1 cellular context compared by ENCODE assay signal in the genomic region with DNA sequence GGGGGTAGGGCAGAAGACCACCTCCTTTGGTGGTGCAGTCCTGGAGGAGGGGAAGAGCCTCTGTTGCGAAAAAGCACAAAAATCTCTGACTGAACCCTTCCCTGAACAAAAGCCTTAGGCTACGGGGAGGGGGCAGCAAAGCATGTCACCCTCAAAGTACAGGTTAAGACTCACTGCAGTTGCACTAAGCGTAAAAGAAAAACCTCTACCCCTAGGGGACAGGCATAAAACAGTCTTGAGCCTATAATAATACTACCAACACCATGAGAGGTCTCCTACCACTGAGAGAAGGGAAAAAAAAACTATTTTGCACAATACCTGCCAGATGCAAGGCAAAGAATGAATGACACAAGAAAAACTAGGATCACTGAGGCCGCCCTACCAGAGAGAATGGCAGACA.
TF ChIP-seq lines count a peak whose summit lies in the region.

No MANE protein-coding gene starts in this region.

TF ChIP-seq in WTC11, 78 proteins besides CTCF, POLR2A, EP300 and RAD21 (continued from another document):
- TF ChIP-seq, protein P1, sequence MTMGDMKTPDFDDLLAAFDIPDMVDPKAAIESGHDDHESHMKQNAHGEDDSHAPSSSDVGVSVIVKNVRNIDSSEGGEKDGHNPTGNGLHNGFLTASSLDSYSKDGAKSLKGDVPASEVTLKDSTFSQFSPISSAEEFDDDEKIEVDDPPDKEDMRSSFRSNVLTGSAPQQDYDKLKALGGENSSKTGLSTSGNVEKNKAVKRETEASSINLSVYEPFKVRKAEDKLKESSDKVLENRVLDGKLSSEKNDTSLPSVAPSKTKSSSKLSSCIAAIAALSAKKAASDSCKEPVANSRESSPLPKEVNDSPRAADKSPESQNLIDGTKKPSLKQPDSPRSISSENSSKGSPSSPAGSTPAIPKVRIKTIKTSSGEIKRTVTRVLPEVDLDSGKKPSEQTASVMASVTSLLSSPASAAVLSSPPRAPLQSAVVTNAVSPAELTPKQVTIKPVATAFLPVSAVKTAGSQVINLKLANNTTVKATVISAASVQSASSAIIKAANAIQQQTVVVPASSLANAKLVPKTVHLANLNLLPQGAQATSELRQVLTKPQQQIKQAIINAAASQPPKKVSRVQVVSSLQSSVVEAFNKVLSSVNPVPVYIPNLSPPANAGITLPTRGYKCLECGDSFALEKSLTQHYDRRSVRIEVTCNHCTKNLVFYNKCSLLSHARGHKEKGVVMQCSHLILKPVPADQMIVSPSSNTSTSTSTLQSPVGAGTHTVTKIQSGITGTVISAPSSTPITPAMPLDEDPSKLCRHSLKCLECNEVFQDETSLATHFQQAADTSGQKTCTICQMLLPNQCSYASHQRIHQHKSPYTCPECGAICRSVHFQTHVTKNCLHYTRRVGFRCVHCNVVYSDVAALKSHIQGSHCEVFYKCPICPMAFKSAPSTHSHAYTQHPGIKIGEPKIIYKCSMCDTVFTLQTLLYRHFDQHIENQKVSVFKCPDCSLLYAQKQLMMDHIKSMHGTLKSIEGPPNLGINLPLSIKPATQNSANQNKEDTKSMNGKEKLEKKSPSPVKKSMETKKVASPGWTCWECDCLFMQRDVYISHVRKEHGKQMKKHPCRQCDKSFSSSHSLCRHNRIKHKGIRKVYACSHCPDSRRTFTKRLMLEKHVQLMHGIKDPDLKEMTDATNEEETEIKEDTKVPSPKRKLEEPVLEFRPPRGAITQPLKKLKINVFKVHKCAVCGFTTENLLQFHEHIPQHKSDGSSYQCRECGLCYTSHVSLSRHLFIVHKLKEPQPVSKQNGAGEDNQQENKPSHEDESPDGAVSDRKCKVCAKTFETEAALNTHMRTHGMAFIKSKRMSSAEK (CRISPR knock-in tag; IDR thresholded peaks at IDR 0.05; ENCODE audit: borderline replicate concordance) = no peak
- TF ChIP-seq, protein P2, sequence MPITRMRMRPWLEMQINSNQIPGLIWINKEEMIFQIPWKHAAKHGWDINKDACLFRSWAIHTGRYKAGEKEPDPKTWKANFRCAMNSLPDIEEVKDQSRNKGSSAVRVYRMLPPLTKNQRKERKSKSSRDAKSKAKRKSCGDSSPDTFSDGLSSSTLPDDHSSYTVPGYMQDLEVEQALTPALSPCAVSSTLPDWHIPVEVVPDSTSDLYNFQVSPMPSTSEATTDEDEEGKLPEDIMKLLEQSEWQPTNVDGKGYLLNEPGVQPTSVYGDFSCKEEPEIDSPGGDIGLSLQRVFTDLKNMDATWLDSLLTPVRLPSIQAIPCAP (CRISPR knock-in tag; IDR thresholded peaks at IDR 0.05) = no peak
- TF ChIP-seq, protein P3, sequence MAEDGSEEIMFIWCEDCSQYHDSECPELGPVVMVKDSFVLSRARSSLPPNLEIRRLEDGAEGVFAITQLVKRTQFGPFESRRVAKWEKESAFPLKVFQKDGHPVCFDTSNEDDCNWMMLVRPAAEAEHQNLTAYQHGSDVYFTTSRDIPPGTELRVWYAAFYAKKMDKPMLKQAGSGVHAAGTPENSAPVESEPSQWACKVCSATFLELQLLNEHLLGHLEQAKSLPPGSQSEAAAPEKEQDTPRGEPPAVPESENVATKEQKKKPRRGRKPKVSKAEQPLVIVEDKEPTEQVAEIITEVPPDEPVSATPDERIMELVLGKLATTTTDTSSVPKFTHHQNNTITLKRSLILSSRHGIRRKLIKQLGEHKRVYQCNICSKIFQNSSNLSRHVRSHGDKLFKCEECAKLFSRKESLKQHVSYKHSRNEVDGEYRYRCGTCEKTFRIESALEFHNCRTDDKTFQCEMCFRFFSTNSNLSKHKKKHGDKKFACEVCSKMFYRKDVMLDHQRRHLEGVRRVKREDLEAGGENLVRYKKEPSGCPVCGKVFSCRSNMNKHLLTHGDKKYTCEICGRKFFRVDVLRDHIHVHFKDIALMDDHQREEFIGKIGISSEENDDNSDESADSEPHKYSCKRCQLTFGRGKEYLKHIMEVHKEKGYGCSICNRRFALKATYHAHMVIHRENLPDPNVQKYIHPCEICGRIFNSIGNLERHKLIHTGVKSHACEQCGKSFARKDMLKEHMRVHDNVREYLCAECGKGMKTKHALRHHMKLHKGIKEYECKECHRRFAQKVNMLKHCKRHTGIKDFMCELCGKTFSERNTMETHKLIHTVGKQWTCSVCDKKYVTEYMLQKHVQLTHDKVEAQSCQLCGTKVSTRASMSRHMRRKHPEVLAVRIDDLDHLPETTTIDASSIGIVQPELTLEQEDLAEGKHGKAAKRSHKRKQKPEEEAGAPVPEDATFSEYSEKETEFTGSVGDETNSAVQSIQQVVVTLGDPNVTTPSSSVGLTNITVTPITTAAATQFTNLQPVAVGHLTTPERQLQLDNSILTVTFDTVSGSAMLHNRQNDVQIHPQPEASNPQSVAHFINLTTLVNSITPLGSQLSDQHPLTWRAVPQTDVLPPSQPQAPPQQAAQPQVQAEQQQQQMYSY (CRISPR knock-in tag; IDR thresholded peaks at IDR 0.05) = no peak
- TF ChIP-seq, protein P4, sequence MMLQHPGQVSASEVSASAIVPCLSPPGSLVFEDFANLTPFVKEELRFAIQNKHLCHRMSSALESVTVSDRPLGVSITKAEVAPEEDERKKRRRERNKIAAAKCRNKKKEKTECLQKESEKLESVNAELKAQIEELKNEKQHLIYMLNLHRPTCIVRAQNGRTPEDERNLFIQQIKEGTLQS (CRISPR knock-in tag; conservative IDR thresholded peaks at IDR 0.05) = no peak
- TF ChIP-seq TCF7 (CRISPR knock-in tag; IDR thresholded peaks at IDR 0.05; ENCODE audit: low read depth) (no peak), ZNF219 (CRISPR knock-in tag; IDR thresholded peaks at IDR 0.05; ENCODE audit: borderline replicate concordance) (no peak), SP1 (CRISPR knock-in tag; conservative IDR thresholded peaks at IDR 0.05) (no peak), GRHL2 (CRISPR knock-in tag; IDR thresholded peaks at IDR 0.05; ENCODE audit: insufficient replicate concordance, severe bottlenecking) (no peak), NR3C1 (CRISPR knock-in tag; conservative IDR thresholded peaks at IDR 0.05; ENCODE audit: low read depth) (no peak), EMX1 (CRISPR knock-in tag; IDR thresholded peaks at IDR 0.05) (no peak), CREM (CRISPR knock-in tag; IDR thresholded peaks at IDR 0.05) (no peak), ETV6 (CRISPR knock-in tag; IDR thresholded peaks at IDR 0.05) (no peak)
- TF ChIP-seq, protein P5, sequence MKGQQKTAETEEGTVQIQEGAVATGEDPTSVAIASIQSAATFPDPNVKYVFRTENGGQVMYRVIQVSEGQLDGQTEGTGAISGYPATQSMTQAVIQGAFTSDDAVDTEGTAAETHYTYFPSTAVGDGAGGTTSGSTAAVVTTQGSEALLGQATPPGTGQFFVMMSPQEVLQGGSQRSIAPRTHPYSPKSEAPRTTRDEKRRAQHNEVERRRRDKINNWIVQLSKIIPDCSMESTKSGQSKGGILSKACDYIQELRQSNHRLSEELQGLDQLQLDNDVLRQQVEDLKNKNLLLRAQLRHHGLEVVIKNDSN (CRISPR knock-in tag; IDR thresholded peaks at IDR 0.05) = no peak
- TF ChIP-seq, protein P6, sequence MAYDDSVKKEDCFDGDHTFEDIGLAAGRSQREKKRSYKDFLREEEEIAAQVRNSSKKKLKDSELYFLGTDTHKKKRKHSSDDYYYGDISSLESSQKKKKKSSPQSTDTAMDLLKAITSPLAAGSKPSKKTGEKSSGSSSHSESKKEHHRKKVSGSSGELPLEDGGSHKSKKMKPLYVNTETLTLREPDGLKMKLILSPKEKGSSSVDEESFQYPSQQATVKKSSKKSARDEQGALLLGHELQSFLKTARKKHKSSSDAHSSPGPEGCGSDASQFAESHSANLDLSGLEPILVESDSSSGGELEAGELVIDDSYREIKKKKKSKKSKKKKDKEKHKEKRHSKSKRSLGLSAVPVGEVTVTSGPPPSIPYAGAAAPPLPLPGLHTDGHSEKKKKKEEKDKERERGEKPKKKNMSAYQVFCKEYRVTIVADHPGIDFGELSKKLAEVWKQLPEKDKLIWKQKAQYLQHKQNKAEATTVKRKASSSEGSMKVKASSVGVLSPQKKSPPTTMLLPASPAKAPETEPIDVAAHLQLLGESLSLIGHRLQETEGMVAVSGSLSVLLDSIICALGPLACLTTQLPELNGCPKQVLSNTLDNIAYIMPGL (CRISPR knock-in tag; IDR thresholded peaks at IDR 0.05) = no peak
- TF ChIP-seq, protein P7, sequence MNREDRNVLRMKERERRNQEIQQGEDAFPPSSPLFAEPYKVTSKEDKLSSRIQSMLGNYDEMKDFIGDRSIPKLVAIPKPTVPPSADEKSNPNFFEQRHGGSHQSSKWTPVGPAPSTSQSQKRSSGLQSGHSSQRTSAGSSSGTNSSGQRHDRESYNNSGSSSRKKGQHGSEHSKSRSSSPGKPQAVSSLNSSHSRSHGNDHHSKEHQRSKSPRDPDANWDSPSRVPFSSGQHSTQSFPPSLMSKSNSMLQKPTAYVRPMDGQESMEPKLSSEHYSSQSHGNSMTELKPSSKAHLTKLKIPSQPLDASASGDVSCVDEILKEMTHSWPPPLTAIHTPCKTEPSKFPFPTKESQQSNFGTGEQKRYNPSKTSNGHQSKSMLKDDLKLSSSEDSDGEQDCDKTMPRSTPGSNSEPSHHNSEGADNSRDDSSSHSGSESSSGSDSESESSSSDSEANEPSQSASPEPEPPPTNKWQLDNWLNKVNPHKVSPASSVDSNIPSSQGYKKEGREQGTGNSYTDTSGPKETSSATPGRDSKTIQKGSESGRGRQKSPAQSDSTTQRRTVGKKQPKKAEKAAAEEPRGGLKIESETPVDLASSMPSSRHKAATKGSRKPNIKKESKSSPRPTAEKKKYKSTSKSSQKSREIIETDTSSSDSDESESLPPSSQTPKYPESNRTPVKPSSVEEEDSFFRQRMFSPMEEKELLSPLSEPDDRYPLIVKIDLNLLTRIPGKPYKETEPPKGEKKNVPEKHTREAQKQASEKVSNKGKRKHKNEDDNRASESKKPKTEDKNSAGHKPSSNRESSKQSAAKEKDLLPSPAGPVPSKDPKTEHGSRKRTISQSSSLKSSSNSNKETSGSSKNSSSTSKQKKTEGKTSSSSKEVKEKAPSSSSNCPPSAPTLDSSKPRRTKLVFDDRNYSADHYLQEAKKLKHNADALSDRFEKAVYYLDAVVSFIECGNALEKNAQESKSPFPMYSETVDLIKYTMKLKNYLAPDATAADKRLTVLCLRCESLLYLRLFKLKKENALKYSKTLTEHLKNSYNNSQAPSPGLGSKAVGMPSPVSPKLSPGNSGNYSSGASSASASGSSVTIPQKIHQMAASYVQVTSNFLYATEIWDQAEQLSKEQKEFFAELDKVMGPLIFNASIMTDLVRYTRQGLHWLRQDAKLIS (CRISPR knock-in tag; IDR thresholded peaks at IDR 0.05; ENCODE audit: borderline replicate concordance) = no peak
